20 cellular contexts compared by ENCODE assay signal in genomic region chr4:4167981-4168535, GRCh38. TPM values are rescaled to one million over a fixed set of nuclear protein-coding genes. Genes with fewer than 3 reads are reported as not detected.
"Had no signal": no experiment of that assay in that cellular context is flagged by ENCODE, and none has a peak within 500 bp of the region (broad histone marks: within the 10 kb centered on the region; RNA-seq: fewer than 3 reads in every experiment).

No MANE protein-coding gene starts in this region.

RNA-seq across cellular contexts. Expression of gene OTOP1, which starts 58.7 kb away (rescaled TPM):
- total RNA-seq: activated CD4-positive, alpha-beta memory T cell treated with anti-CD3 and anti-CD28 coated beads for 36 hours; activated CD4-positive, alpha-beta T cell treated with anti-CD3 and anti-CD28 coated beads for 36 hours; activated CD4-positive, alpha-beta T cell treated with anti-CD3 and anti-CD28 coated beads, Interleukin-2, amount 10 ng/mL, durations not matched to agents 24 days and 14 days; activated CD8-positive, alpha-beta memory T cell treated with anti-CD3 and anti-CD28 coated beads for 36 hours; activated CD8-positive, alpha-beta memory T cell treated with anti-CD3 and anti-CD28 coated beads, Interleukin-2, amount 10 ng/mL, durations not matched to agents 7 days and 5 days; activated CD8-positive, alpha-beta T cell treated with anti-CD3 and anti-CD28 coated beads, Interleukin-2, amount 10 ng/mL, durations not matched to agents 7 days and 5 days; activated naive CD4-positive, alpha-beta T cell treated with anti-CD3 and anti-CD28 coated beads for 36 hours; activated naive CD8-positive, alpha-beta T cell treated with anti-CD3 and anti-CD28 coated beads for 36 hours; activated T-helper 1 cell treated with anti-CD3 and anti-CD28 coated beads, Interleukin-12 subunit alpha, Interleukin-12 subunit beta, Interleukin-2, Interleukin-4 antibody, amounts not matched to agents 30 ng/mL and 10 ng/mL and 1 ng/mL, durations not matched to agents 14 hours and 24 hours and 36 hours; activated T-helper 2 cell treated with anti-CD3 and anti-CD28 coated beads, Interferon-gamma antibody, Interleukin-2, Interleukin-4, amounts not matched to agents 10 μg/mL and 5 μg/mL and 100 μg/mL, durations not matched to agents 14 hours and 24 hours and 36 hours; adrenal gland; aorta; body of pancreas; chondrocyte; dermis blood vessel endothelial cell; endothelial cell of umbilical vein; fibroblast of lung; fibroblast of villous mesenchyme; frontal cortex; T-helper 17 cell had no signal
- polyA plus RNA-seq: adrenal gland, aorta, endothelial cell of umbilical vein, fibroblast of lung had no signal
